In the genomic region with DNA sequence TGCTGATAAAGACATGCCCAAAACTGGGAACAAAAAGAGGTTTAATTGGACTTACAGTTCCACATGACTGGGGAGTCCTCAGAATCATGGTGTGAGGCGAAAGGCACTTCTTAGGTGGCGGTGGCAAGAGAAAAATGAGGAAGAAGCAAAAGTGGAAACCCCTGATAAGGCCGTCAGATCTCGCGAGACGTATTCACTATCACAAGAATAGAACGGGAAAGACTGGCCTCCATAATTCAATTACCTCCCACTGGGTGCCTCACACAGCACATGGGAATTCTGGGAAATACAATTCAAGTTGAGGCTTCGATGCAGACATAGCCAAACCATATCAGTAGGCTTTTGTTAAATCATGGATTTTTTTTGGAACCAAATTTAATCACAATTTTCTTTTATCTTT, we compare ENCODE assay signal across 19 cellular contexts. TPM values are rescaled to one million over a fixed set of nuclear protein-coding genes. Genes with fewer than 3 reads are reported as not detected.
DNase-seq lines count a peak whose midpoint lies in the region; ATAC-seq, FAIRE-seq and TF ChIP-seq lines count a peak whose summit lies in the region.
"Had no signal": no experiment of that assay in that cellular context is flagged by ENCODE, and none has a peak within 500 bp of the region (broad histone marks: within the 10 kb centered on the region; RNA-seq: fewer than 3 reads in every experiment).

No MANE protein-coding gene starts in this region.

- TF ChIP-seq CTCF in neural crest cell (conservative IDR thresholded peaks at IDR 0.05), result no peak

- intact Hi-C loops in activated CD4-positive, alpha-beta T cell treated with anti-CD3 and anti-CD28 coated beads, Interleukin-2, amount 10 ng/mL, durations not matched to agents 24 days and 14 days (cut with micrococcal nuclease), result no loop called here
- intact Hi-C loops in activated T-helper 2 cell treated with anti-CD3 and anti-CD28 coated beads, Interferon-gamma antibody, Interleukin-2, Interleukin-4, amounts not matched to agents 10 μg/mL and 5 μg/mL and 100 μg/mL, durations not matched to agents 14 hours and 24 hours and 36 hours (cut with micrococcal nuclease), result loop anchor here (1.0 to 10.0 kb wide), 3 partner anchors 45 to 404 kb away; a partner anchor contains a TSS

- peak overlapping the region; percentile 64 for H3K27ac ChIP-seq in KOPT-K1 (ENCODE audit: low read depth, low read length, poor library complexity, severe bottlenecking)
- H3K27ac ChIP-seq: A549, gastroesophageal sphincter, neural progenitor cell, tibial nerve had no signal

- H3K27me3 Mint-ChIP-seq in activated CD4-positive, alpha-beta T cell treated with anti-CD3 and anti-CD28 coated beads, Interleukin-2, amount 10 ng/mL, durations not matched to agents 24 days and 14 days, result no peaks in the 10 kb centered on the region
- H3K27me3 Mint-ChIP-seq in activated T-helper 2 cell treated with anti-CD3 and anti-CD28 coated beads, Interferon-gamma antibody, Interleukin-2, Interleukin-4, amounts not matched to agents 10 μg/mL and 5 μg/mL and 100 μg/mL, durations not matched to agents 14 hours and 24 hours and 36 hours (ENCODE audit: low read depth), result no peaks in the 10 kb centered on the region
- H3K27me3 Mint-ChIP-seq in neural crest cell (ENCODE audit: low read depth), result no peaks in the 10 kb centered on the region
- H3K27me3 Mint-ChIP-seq: dendritic cell treated with granulocyte-macrophage colony-stimulating factor and Interleukin-4, amounts not matched to agents 40 ng/mL and 50 ng/mL, for 4 days had no signal

- H3K9me3 ChIP-seq in KOPT-K1 (ENCODE audit: insufficient read depth, low read length, poor library complexity, severe bottlenecking), result no peaks in the 10 kb centered on the region
- H3K9me3 ChIP-seq: A549, gastroesophageal sphincter, SK-N-SH, tibial nerve had no signal

- peak overlapping the region; percentile 79 for H3K4me3 Mint-ChIP-seq in activated CD4-positive, alpha-beta T cell treated with anti-CD3 and anti-CD28 coated beads, Interleukin-2, amount 10 ng/mL, durations not matched to agents 24 days and 14 days
- H3K4me3 Mint-ChIP-seq in activated T-helper 2 cell treated with anti-CD3 and anti-CD28 coated beads, Interferon-gamma antibody, Interleukin-2, Interleukin-4, amounts not matched to agents 10 μg/mL and 5 μg/mL and 100 μg/mL, durations not matched to agents 14 hours and 24 hours and 36 hours (ENCODE audit: low read depth), result peak overlapping the region; percentile 11
- no peak overlapping the region for H3K4me3 Mint-ChIP-seq in neural crest cell
- H3K4me3 Mint-ChIP-seq: dendritic cell treated with granulocyte-macrophage colony-stimulating factor and Interleukin-4, amounts not matched to agents 40 ng/mL and 50 ng/mL, for 4 days; neural progenitor cell had no signal

- FAIRE-seq in HTR-8/SVneo (lab: Jason Lieb, UNC), result no peak
- FAIRE-seq: A549, H54, HepG2 had no signal

- peaks cover 75% of the 10 kb centered on the region for H3K36me3 ChIP-seq in KOPT-K1 (ENCODE audit: insufficient read depth, low read length)

- H3K36me3 Mint-ChIP-seq in activated CD4-positive, alpha-beta T cell treated with anti-CD3 and anti-CD28 coated beads, Interleukin-2, amount 10 ng/mL, durations not matched to agents 24 days and 14 days (ENCODE audit: low read depth), result peaks cover 68% of the 10 kb centered on the region
- H3K36me3 Mint-ChIP-seq in activated T-helper 2 cell treated with anti-CD3 and anti-CD28 coated beads, Interferon-gamma antibody, Interleukin-2, Interleukin-4, amounts not matched to agents 10 μg/mL and 5 μg/mL and 100 μg/mL, durations not matched to agents 14 hours and 24 hours and 36 hours (ENCODE audit: low read depth), result peaks cover 77% of the 10 kb centered on the region
- H3K36me3 Mint-ChIP-seq in neural crest cell (ENCODE audit: low read depth), result peaks cover 16% of the 10 kb centered on the region

- peak overlapping the region; percentile 60 for H3K27ac Mint-ChIP-seq in activated CD4-positive, alpha-beta T cell treated with anti-CD3 and anti-CD28 coated beads, Interleukin-2, amount 10 ng/mL, durations not matched to agents 24 days and 14 days
- peak overlapping the region; percentile 72 for H3K27ac Mint-ChIP-seq in activated T-helper 2 cell treated with anti-CD3 and anti-CD28 coated beads, Interferon-gamma antibody, Interleukin-2, Interleukin-4, amounts not matched to agents 10 μg/mL and 5 μg/mL and 100 μg/mL, durations not matched to agents 14 hours and 24 hours and 36 hours
- H3K27ac Mint-ChIP-seq in neural crest cell (ENCODE audit: unreplicated experiment), result peak overlapping the region; percentile 53
- H3K27ac Mint-ChIP-seq: dendritic cell treated with granulocyte-macrophage colony-stimulating factor and Interleukin-4, amounts not matched to agents 40 ng/mL and 50 ng/mL, for 4 days; neural progenitor cell had no signal

- no peak for ATAC-seq in GM18520 (IDR thresholded peaks at IDR 0.05; ENCODE audit: unreplicated experiment)
- ATAC-seq: A549, gastroesophageal sphincter, HepG2 had no signal

- H3K4me1 Mint-ChIP-seq in activated CD4-positive, alpha-beta T cell treated with anti-CD3 and anti-CD28 coated beads, Interleukin-2, amount 10 ng/mL, durations not matched to agents 24 days and 14 days, result peaks cover 69% of the 10 kb centered on the region
- peaks cover 71% of the 10 kb centered on the region for H3K4me1 Mint-ChIP-seq in activated T-helper 2 cell treated with anti-CD3 and anti-CD28 coated beads, Interferon-gamma antibody, Interleukin-2, Interleukin-4, amounts not matched to agents 10 μg/mL and 5 μg/mL and 100 μg/mL, durations not matched to agents 14 hours and 24 hours and 36 hours (ENCODE audit: low read depth)
- H3K4me1 Mint-ChIP-seq in neural crest cell, result no peaks in the 10 kb centered on the region
- H3K4me1 Mint-ChIP-seq: neural progenitor cell had no signal

- DNase-seq in activated CD4-positive, alpha-beta T cell treated with anti-CD3 and anti-CD28 coated beads, Interleukin-2, amount 10 ng/mL, durations not matched to agents 24 days and 14 days, result no peak
- no peak for DNase-seq in activated CD4-positive, alpha-beta T cell treated with anti-CD3 and anti-CD28 coated beads for 4 hours
- DNase-seq in activated T-helper 2 cell treated with anti-CD3 and anti-CD28 coated beads, Interferon-gamma antibody, Interleukin-2, Interleukin-4, amounts not matched to agents 10 μg/mL and 5 μg/mL and 100 μg/mL, durations not matched to agents 14 hours and 24 hours and 36 hours (ENCODE audit: low spot score), result no peak
- DNase-seq in neural crest cell (ENCODE audit: low read depth, low spot score) (no peak), DMS79 treated with DMSO at 0.1 percent for 48 hours (lab: John Stamatoyannopoulos, UW) (no peak), HTR-8/SVneo (ENCODE audit: insufficient read length, low spot score) (no peak)
- DNase-seq: activated naive CD4-positive, alpha-beta T cell treated with Interleukin-2 at 50 U/mL for 16 hours; EL; erythroblast; SK-N-SH had no signal

- H3K9me3 Mint-ChIP-seq in activated CD4-positive, alpha-beta T cell treated with anti-CD3 and anti-CD28 coated beads, Interleukin-2, amount 10 ng/mL, durations not matched to agents 24 days and 14 days, result no peaks in the 10 kb centered on the region
- H3K9me3 Mint-ChIP-seq in activated T-helper 2 cell treated with anti-CD3 and anti-CD28 coated beads, Interferon-gamma antibody, Interleukin-2, Interleukin-4, amounts not matched to agents 10 μg/mL and 5 μg/mL and 100 μg/mL, durations not matched to agents 14 hours and 24 hours and 36 hours, result no peaks in the 10 kb centered on the region
- no peaks in the 10 kb centered on the region for H3K9me3 Mint-ChIP-seq in neural crest cell
- H3K9me3 Mint-ChIP-seq: dendritic cell treated with granulocyte-macrophage colony-stimulating factor and Interleukin-4, amounts not matched to agents 40 ng/mL and 50 ng/mL, for 4 days; neural progenitor cell had no signal

RNA-seq across cellular contexts. Expression of a gene that starts 24.4 kb away (rescaled TPM):
- total RNA-seq in activated CD4-positive, alpha-beta T cell treated with anti-CD3 and anti-CD28 coated beads, Interleukin-2, amount 10 ng/mL, durations not matched to agents 24 days and 14 days, result 66.5 and 69.9 TPM in 2 replicates
- total RNA-seq in activated T-helper 2 cell treated with anti-CD3 and anti-CD28 coated beads, Interferon-gamma antibody, Interleukin-2, Interleukin-4, amounts not matched to agents 10 μg/mL and 5 μg/mL and 100 μg/mL, durations not matched to agents 14 hours and 24 hours and 36 hours, result 69.5 and 69.9 TPM in 2 replicates
- total RNA-seq in neural crest cell, result 28.6 and 29.8 TPM in 2 replicates

RNA-seq across cellular contexts. Expression of a gene that starts 44.4 kb away (rescaled TPM):
- 18.0 and 18.7 TPM in 2 replicates for total RNA-seq in activated CD4-positive, alpha-beta T cell treated with anti-CD3 and anti-CD28 coated beads, Interleukin-2, amount 10 ng/mL, durations not matched to agents 24 days and 14 days
- total RNA-seq in activated T-helper 2 cell treated with anti-CD3 and anti-CD28 coated beads, Interferon-gamma antibody, Interleukin-2, Interleukin-4, amounts not matched to agents 10 μg/mL and 5 μg/mL and 100 μg/mL, durations not matched to agents 14 hours and 24 hours and 36 hours, result 17.1 and 20.5 TPM in 2 replicates
- 21.0 and 21.5 TPM in 2 replicates for total RNA-seq in neural crest cell
